9 cellular contexts compared by ENCODE assay signal in genomic region chr15:89087066-89087829, GRCh38. TPM values are rescaled to one million over a fixed set of nuclear protein-coding genes. Genes with fewer than 3 reads are reported as not detected.
DNase-seq lines count a peak whose midpoint lies in the region; ATAC-seq, FAIRE-seq and TF ChIP-seq lines count a peak whose summit lies in the region.
"Had no signal": no experiment of that assay in that cellular context is flagged by ENCODE, and none has a peak within 500 bp of the region (broad histone marks: within the 10 kb centered on the region; RNA-seq: fewer than 3 reads in every experiment).

No MANE protein-coding gene starts in this region.

- peak overlapping the region; percentile 47 for H3K4me3 ChIP-seq in AG04449 (ENCODE audit: low read depth, low read length)
- H3K4me3 ChIP-seq in MM.1S (ENCODE audit: low read length): peak overlapping the region; percentile 50
- H3K4me3 ChIP-seq in endothelial cell of umbilical vein (replicated peaks in 1 of 3; ENCODE audit: insufficient read depth in 1 of 3, low read depth in 1 of 3, low read length in 3 of 3): peak overlapping the region in 1 of 3 experiments; percentile 29

- no peaks in the 10 kb centered on the region for H3K9me3 ChIP-seq in MM.1S (replicated peaks; ENCODE audit: insufficient read depth, low read length)
- no peaks in the 10 kb centered on the region for H3K9me3 ChIP-seq in endothelial cell of umbilical vein (replicated peaks; ENCODE audit: control insufficient read depth, insufficient read depth, low read length)

- peak overlapping the region; percentile 49; the same call in 1 of the 2 replicates for H3K9ac ChIP-seq in MM.1S (ENCODE audit: low read length)
- H3K9ac ChIP-seq in endothelial cell of umbilical vein (replicated peaks; ENCODE audit: extremely low read depth, insufficient read depth, low read length): peak overlapping the region; percentile 52

- CTCF ChIA-PET in AG04449 (lab: Yijun Ruan, JAX) (interaction anchor here (0.9 to 4.2 kb wide), 9 partner anchors 16 to 90 kb away, joined by 3 to 27 read pairs (median 5); no protein-coding TSS in a partner anchor), endothelial cell of umbilical vein (lab: Charles Lee) (interaction anchor here (0.9 to 5.1 kb wide), 12 partner anchors 10 to 91 kb away, joined by 3 to 73 read pairs (median 10); no protein-coding TSS in a partner anchor)

- H3K27ac Mint-ChIP-seq in nephron progenitor cell: no peak overlapping the region
- H3K27ac Mint-ChIP-seq in stimulated activated naive B cell treated with anti-CD40 and anti-IgM and Interleukin-4, amounts not matched to agents 10 μg/mL and 1 μg/mL and 100 μg/mL, for 72 hours: no peak overlapping the region
- H3K27ac Mint-ChIP-seq in activated T-cell treated with anti-CD3 and anti-CD28 coated beads, Interleukin-2, amount 50 U/mL, for 24 hours: no peak overlapping the region
- H3K27ac Mint-ChIP-seq: HFFc6 had no signal

- H3K9me2 ChIP-seq in MM.1S (replicated peaks; ENCODE audit: insufficient read depth, low read length): no peaks in the 10 kb centered on the region

- no peak for DNase-seq in AG04449 (ENCODE audit: low read depth, low spot score)
- no peak for DNase-seq in MM.1S
- no peak for DNase-seq in endothelial cell of umbilical vein (ENCODE audit: low read depth, low spot score)
- peak; percentile 22 for DNase-seq in nephron progenitor cell
- no peak for DNase-seq in NCI-H1092 treated with DMSO at 0.1 percent for 48 hours (lab: John Stamatoyannopoulos, UW)
- DNase-seq in ecto neural progenitor cell (ENCODE audit: low spot score): no peak
- DNase-seq in stimulated activated naive B cell treated with anti-CD40 and anti-IgM and Interleukin-4, amounts not matched to agents 10 μg/mL and 1 μg/mL and 100 μg/mL, for 72 hours: no peak
- DNase-seq in activated T-cell treated with anti-CD3 and anti-CD28 coated beads, Interleukin-2, amount 50 U/mL, for 24 hours: no peak

- no peaks in the 10 kb centered on the region for H3K36me3 Mint-ChIP-seq in nephron progenitor cell (ENCODE audit: low read depth)
- H3K36me3 Mint-ChIP-seq in stimulated activated naive B cell treated with anti-CD40 and anti-IgM and Interleukin-4, amounts not matched to agents 10 μg/mL and 1 μg/mL and 100 μg/mL, for 72 hours: peaks cover 0 to 2% of the 10 kb centered on the region in 2 donors
- H3K36me3 Mint-ChIP-seq in activated T-cell treated with anti-CD3 and anti-CD28 coated beads, Interleukin-2, amount 50 U/mL, for 24 hours (ENCODE audit: low read depth): peaks cover 18% of the 10 kb centered on the region

- H2AFZ ChIP-seq in MM.1S (ENCODE audit: low read length): peak overlapping the region; percentile 58
- H2AFZ ChIP-seq in endothelial cell of umbilical vein (ENCODE audit: low read depth, low read length): peak overlapping the region; percentile 46

- H3K9me1 ChIP-seq in endothelial cell of umbilical vein (replicated peaks; ENCODE audit: control insufficient read depth, extremely low read depth, insufficient read depth, low read length): no peaks in the 10 kb centered on the region

- dilution Hi-C loops in endothelial cell of umbilical vein (cut with MboI; ENCODE audit: extremely low pct_ligation_motif_present, low sequenced_read_pairs): no loop called here

- no peaks in the 10 kb centered on the region for H3K27me3 ChIP-seq in MM.1S (replicated peaks; ENCODE audit: insufficient read depth, low read length)
- H3K27me3 ChIP-seq in endothelial cell of umbilical vein (ENCODE audit: control insufficient read depth in 2 of 2, insufficient read depth in 2 of 2, low read length in 2 of 2): no peaks in the 10 kb centered on the region

- no peak for TF ChIP-seq CTCF in AG04449 (IDR thresholded peaks at IDR 0.05; ENCODE audit: insufficient read depth, low read length, missing control alignments)
- TF ChIP-seq CTCF in MM.1S (IDR thresholded peaks at IDR 0.05; ENCODE audit: low read length): no peak
- no peak for TF ChIP-seq CTCF in endothelial cell of umbilical vein (IDR thresholded peaks at IDR 0.05; ENCODE audit: extremely low read depth in 1 of 2, insufficient read depth in 1 of 2, low read depth in 1 of 2, low read length in 2 of 2)
- no peak for TF ChIP-seq CTCF in nephron progenitor cell (IDR thresholded peaks at IDR 0.05)

- BruUV-seq in endothelial cell of umbilical vein (replicated peaks; lab: Mats Ljungman, UMichigan): TSS peak; percentile 97

- 0 out of 2 replicates have a peak, but pooled peaks cover 16% of the 10 kb centered on the region for H3F3A ChIP-seq in MM.1S (ENCODE audit: insufficient read depth, low read length)

- peaks cover 56% of the 10 kb centered on the region for H3K4me1 Mint-ChIP-seq in nephron progenitor cell
- H3K4me1 Mint-ChIP-seq in stimulated activated naive B cell treated with anti-CD40 and anti-IgM and Interleukin-4, amounts not matched to agents 10 μg/mL and 1 μg/mL and 100 μg/mL, for 72 hours: peaks cover 28 to 30% of the 10 kb centered on the region in 2 donors
- peaks cover 32% of the 10 kb centered on the region for H3K4me1 Mint-ChIP-seq in activated T-cell treated with anti-CD3 and anti-CD28 coated beads, Interleukin-2, amount 50 U/mL, for 24 hours (ENCODE audit: low read depth)

- H4K20me1 ChIP-seq in MM.1S (ENCODE audit: insufficient read depth, low read length): no peaks in the 10 kb centered on the region
- no peaks in the 10 kb centered on the region for H4K20me1 ChIP-seq in endothelial cell of umbilical vein (replicated peaks; ENCODE audit: control insufficient read depth, extremely low read depth, insufficient read depth, low read length)

- H3K36me3 ChIP-seq in MM.1S (replicated peaks; ENCODE audit: insufficient read depth, low read length) (no peaks in the 10 kb centered on the region), endothelial cell of umbilical vein (ENCODE audit: control insufficient read depth in 2 of 2, extremely low read depth in 1 of 2, insufficient read depth in 2 of 2, low read length in 2 of 2) (no peaks in the 10 kb centered on the region)

- intact Hi-C loops in endothelial cell of umbilical vein (cut with micrococcal nuclease): no loop called here

- H3K27ac ChIP-seq in MM.1S (ENCODE audit: low read length): peak overlapping the region; percentile 54
- H3K27ac ChIP-seq in endothelial cell of umbilical vein (ENCODE audit: insufficient read depth, low read depth, low read length): peak overlapping the region; percentile 71

- H3K4me3 Mint-ChIP-seq in nephron progenitor cell: no peak overlapping the region
- H3K4me3 Mint-ChIP-seq in stimulated activated naive B cell treated with anti-CD40 and anti-IgM and Interleukin-4, amounts not matched to agents 10 μg/mL and 1 μg/mL and 100 μg/mL, for 72 hours: no peak overlapping the region
- H3K4me3 Mint-ChIP-seq in activated T-cell treated with anti-CD3 and anti-CD28 coated beads, Interleukin-2, amount 50 U/mL, for 24 hours: no peak overlapping the region
- H3K4me3 Mint-ChIP-seq: HFFc6 had no signal

- H3K79me2 ChIP-seq in MM.1S (ENCODE audit: low read length) (peaks cover 38% of the 10 kb centered on the region), endothelial cell of umbilical vein (ENCODE audit: control insufficient read depth, insufficient read depth, low read length) (peaks cover 18% of the 10 kb centered on the region)

- POLR2A ChIA-PET in AG04449 (lab: Yijun Ruan, JAX): interaction anchor here (0.6 to 2.3 kb wide), 7 partner anchors 9 to 1182 kb away, joined by 3 to 13 read pairs (median 4); no protein-coding TSS in a partner anchor
- POLR2A ChIA-PET in endothelial cell of umbilical vein (lab: Charles Lee): interaction anchor here (1.0 to 2.1 kb wide), 4 partner anchors 15 to 192 kb away, joined by 3 to 11 read pairs (median 4); partner anchors contain the start of gene HAPLN3

- no peaks in the 10 kb centered on the region for H3K9me3 Mint-ChIP-seq in nephron progenitor cell
- H3K9me3 Mint-ChIP-seq in stimulated activated naive B cell treated with anti-CD40 and anti-IgM and Interleukin-4, amounts not matched to agents 10 μg/mL and 1 μg/mL and 100 μg/mL, for 72 hours: no peaks in the 10 kb centered on the region
- H3K9me3 Mint-ChIP-seq in activated T-cell treated with anti-CD3 and anti-CD28 coated beads, Interleukin-2, amount 50 U/mL, for 24 hours: no peaks in the 10 kb centered on the region
- H3K9me3 Mint-ChIP-seq: HFFc6 had no signal

- FAIRE-seq in endothelial cell of umbilical vein (lab: Jason Lieb, UNC): no peak

- no peak for ATAC-seq in stimulated activated naive B cell treated with anti-CD40 and anti-IgM and Interleukin-4, amounts not matched to agents 10 μg/mL and 1 μg/mL and 100 μg/mL, for 72 hours (replicated peaks)

- no peak for TF ChIP-seq POLR2A in endothelial cell of umbilical vein (IDR thresholded peaks at IDR 0.05; ENCODE audit: low read depth, low read length)

- peaks cover 22% of the 10 kb centered on the region for H3K4me1 ChIP-seq in MM.1S (ENCODE audit: low read length)
- H3K4me1 ChIP-seq in endothelial cell of umbilical vein (ENCODE audit: control insufficient read depth, extremely low read depth, insufficient read depth, low read length): peaks cover 42% of the 10 kb centered on the region

- peak overlapping the region; percentile 74 for H3K4me2 ChIP-seq in MM.1S (ENCODE audit: low read depth, low read length)
- peak overlapping the region; percentile 62 for H3K4me2 ChIP-seq in endothelial cell of umbilical vein (ENCODE audit: insufficient read depth, low read length)

- peaks cover 3% of the 10 kb centered on the region for H3K27me3 Mint-ChIP-seq in nephron progenitor cell (ENCODE audit: low read depth, poor library complexity)
- no peaks in the 10 kb centered on the region for H3K27me3 Mint-ChIP-seq in stimulated activated naive B cell treated with anti-CD40 and anti-IgM and Interleukin-4, amounts not matched to agents 10 μg/mL and 1 μg/mL and 100 μg/mL, for 72 hours
- no peaks in the 10 kb centered on the region for H3K27me3 Mint-ChIP-seq in activated T-cell treated with anti-CD3 and anti-CD28 coated beads, Interleukin-2, amount 50 U/mL, for 24 hours

TF ChIP-seq in endothelial cell of umbilical vein, 7 proteins besides CTCF, POLR2A, EP300 and RAD21 (continues in another document):
- TF ChIP-seq FOS (IDR thresholded peaks at IDR 0.05; ENCODE audit: borderline replicate concordance, insufficient read depth, low read length) (no peak), POLR2AphosphoS5 (IDR thresholded peaks at IDR 0.05; ENCODE audit: insufficient read depth, low read depth, low read length) (no peak), MYC (IDR thresholded peaks at IDR 0.05; ENCODE audit: low read depth, low read length) (no peak)

RNA-seq across cellular contexts. Expression of gene ABHD2, which starts 1.0 kb away (rescaled TPM):
- 52.3 and 62.2 TPM in 2 replicates for total RNA-seq in endothelial cell of umbilical vein
- 14.0 and 16.3 TPM in 2 replicates for polyA plus RNA-seq in endothelial cell of umbilical vein
- 18.3 and 22.4 TPM in 2 replicates for polyA plus RNA-seq in endothelial cell of umbilical vein (2011; cell fraction: cytosol; rRNA removed)
- 19.6 and 20.8 TPM in 2 replicates for polyA plus RNA-seq in endothelial cell of umbilical vein (2011; cell fraction: nucleus; rRNA removed)
- 20.9 and 27.4 TPM in 2 replicates for polyA plus RNA-seq in endothelial cell of umbilical vein (2012)
- 139 and 168 TPM in 2 replicates for polyA minus RNA-seq in endothelial cell of umbilical vein
- polyA minus RNA-seq in endothelial cell of umbilical vein (2011; cell fraction: cytosol; rRNA and poly(A)+ RNA removed): 22.2 TPM
- polyA minus RNA-seq in endothelial cell of umbilical vein (2011; cell fraction: nucleus; rRNA and poly(A)+ RNA removed): 32.8 and 59.9 TPM in 2 replicates
